In the genomic region with DNA sequence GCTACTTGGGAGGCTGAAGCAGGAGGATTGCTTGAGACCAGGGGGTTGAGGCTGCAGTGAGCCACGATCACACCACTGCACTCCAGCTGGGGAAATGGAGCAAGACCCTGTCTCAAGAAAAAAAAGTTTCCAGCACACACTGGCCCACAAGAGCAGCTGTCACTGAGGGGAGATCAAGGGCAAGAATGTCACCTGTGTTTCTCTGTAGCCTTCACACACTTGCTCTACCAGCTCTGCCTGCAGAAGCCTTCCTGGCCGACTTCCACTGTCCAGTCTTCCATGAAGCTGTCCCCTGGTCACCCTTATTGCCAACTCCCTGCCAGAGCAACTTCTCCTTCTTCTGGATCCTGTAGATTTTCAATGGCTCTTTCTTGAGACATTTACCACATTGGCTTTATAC, we compare ENCODE assay signal across 22 cellular contexts.
"Had no signal": no experiment of that assay in that cellular context is flagged by ENCODE, and none has a peak within 500 bp of the region (broad histone marks: within the 10 kb centered on the region; RNA-seq: fewer than 3 reads in every experiment).

No MANE protein-coding gene starts in this region.

- H3K4me3 ChIP-seq: MG63, SJSA1, SK-N-MC had no signal

- H3K4me1 ChIP-seq: SJSA1 had no signal

- H3K27me3 ChIP-seq: MG63, SJSA1 had no signal

- H3K36me3 ChIP-seq: MG63, SJSA1 had no signal

- DNase-seq: IMR-90, Karpas-422, KG1, MG63, NCI-H1092, NCI-H1105 treated with DMSO at 0.1 percent for 48 hours, NCI-H1417 treated with DMSO at 0.1 percent for 48 hours, NCI-H187, NCI-H2029, NCI-H2081 treated with DMSO at 0.1 percent for 48 hours, NCI-H2171, NCI-H226, NCI-H446, NCI-H510A, NCI-H524 treated with DMSO at 0.1 percent for 48 hours, NCI-H69, NCI-H774, Right ventricle myocardium superior, RPMI8226, SIG-M5 had no signal

- H3K27ac ChIP-seq: SJSA1, SK-N-MC had no signal

- H3K9me3 ChIP-seq: MG63, SJSA1 had no signal
